ENCODE assay signal across 21 cellular contexts in genomic region chr12:109640961-109641360, GRCh38.
A peak's percentile ranks its signal among the peaks of the same experiment; 100 is the strongest.
DNase-seq lines count a peak whose midpoint lies in the region; ATAC-seq, FAIRE-seq and TF ChIP-seq lines count a peak whose summit lies in the region.
"Had no signal": no experiment of that assay in that cellular context is flagged by ENCODE, and none has a peak within 500 bp of the region (broad histone marks: within the 10 kb centered on the region; RNA-seq: fewer than 3 reads in every experiment).

No MANE protein-coding gene starts in this region.

- CTCF ChIA-PET in HepG2 (lab: Yijun Ruan, JAX; ENCODE audit: low intra/inter-chr PET ratio, low total read pairs), result no interaction called here

- BruUV-seq in HepG2 (replicated peaks; lab: Mats Ljungman, UMichigan), result no TSS peak

- no peak overlapping the region for H3K9ac ChIP-seq in HepG2 (ENCODE audit: insufficient read depth, low read depth, low read length)

- intact Hi-C loops in HepG2 (cut with micrococcal nuclease; ENCODE audit: unreplicated experiment), result no loop called here
- intact Hi-C loops in right lobe of liver (cut with DNase I), result no loop called here

- H3K27ac ChIP-seq in HepG2 (ENCODE audit: extremely low read length, insufficient read depth, low read length) (no peak overlapping the region), right lobe of liver (no peak overlapping the region)

- H2AFZ ChIP-seq in HepG2 (ENCODE audit: low read length), result no peak overlapping the region

- TF ChIP-seq POLR2A in HepG2 (IDR thresholded peaks at IDR 0.05; ENCODE audit: insufficient read depth in 1 of 2, low read depth in 2 of 2, low read length in 2 of 2) (no peak), right lobe of liver (IDR thresholded peaks at IDR 0.05) (no peak)

- 6% methylated on average over 3 of the region's 3 CpGs for WGBS in HepG2 (ENCODE audit: low lambda C conversion rate)
- whole genome bisulfite sequencing in right lobe of liver (ENCODE audit: insufficient coverage, low coverage, low lambda C conversion rate, missing lambda C conversion rate), result 12% methylated on average over 3 of the region's 3 CpGs

- H3K4me3 ChIP-seq in HepG2 (replicated peaks in 1 of 3; ENCODE audit: insufficient read depth in 1 of 3, low read depth in 2 of 3, low read length in 3 of 3), result no peak overlapping the region
- no peak overlapping the region for H3K4me3 ChIP-seq in right lobe of liver
- H3K4me3 ChIP-seq: HAP-1 had no signal

- H3K36me3 ChIP-seq in HepG2 (replicated peaks in 1 of 2; ENCODE audit: control insufficient read depth in 1 of 2, insufficient read depth in 2 of 2, low read length in 2 of 2), result no peaks in the 10 kb centered on the region
- no peaks in the 10 kb centered on the region for H3K36me3 ChIP-seq in right lobe of liver
- H3K36me3 ChIP-seq: BE2C, HAP-1 had no signal

- TF ChIP-seq CTCF in HepG2 (CRISPR knock-in tag; IDR thresholded peaks at IDR 0.05), result no peak
- no peak for TF ChIP-seq CTCF in right lobe of liver (IDR thresholded peaks at IDR 0.05)

- H3K4me2 ChIP-seq in HepG2 (ENCODE audit: low read depth, low read length), result no peak overlapping the region

- in situ Hi-C loops in HepG2 (cut with HindIII; ENCODE audit: extremely low pct_ligation_motif_present, low pct_unique_long_range_greater_than_20kb) (no loop called here), SK-MEL-5 (cut with HindIII; ENCODE audit: low pct_unique_long_range_greater_than_20kb, low sequenced_read_pairs) (no loop called here)

- FAIRE-seq in HepG2 (lab: Jason Lieb, UNC), result no peak
- FAIRE-seq: A204.1, D721Med, G401.6, GM12891, GM18507 had no signal

- H3K79me2 ChIP-seq in HepG2 (ENCODE audit: insufficient read depth, low read length), result no peaks in the 10 kb centered on the region

- no peaks in the 10 kb centered on the region for H4K20me1 ChIP-seq in HepG2 (ENCODE audit: insufficient read depth, low read length)

- H3K27me3 ChIP-seq in HepG2 (ENCODE audit: control insufficient read depth in 1 of 2, insufficient read depth in 2 of 2, low read length in 2 of 2), result peaks cover 2 to 16% of the 10 kb centered on the region in 2 experiments; a peak in 3 of 5 replicates
- H3K27me3 ChIP-seq in right lobe of liver, result no peaks in the 10 kb centered on the region
- H3K27me3 ChIP-seq: BE2C had no signal

- TF ChIP-seq EP300 in HepG2 (IDR thresholded peaks at IDR 0.05; ENCODE audit: low read depth in 2 of 2, low read length in 2 of 2) (no peak), HepG2 (CRISPR knock-in tag; IDR thresholded peaks at IDR 0.05; ENCODE audit: borderline replicate concordance) (no peak)

- DNase-seq in HepG2 (ENCODE audit: low spot score) (no peak), right lobe of liver (no peak), NCI-H2029 (lab: John Stamatoyannopoulos, UW) (peak; percentile 18), SK-MEL-5 (ENCODE audit: low read depth, low spot score) (peak; percentile 17), NCI-H748 treated with DMSO at 0.1 percent for 48 hours (lab: John Stamatoyannopoulos, UW) (no peak)
- DNase-seq: ACHN; BE2C; C1 segment of cervical spinal cord; CD4-positive, CD25-positive, alpha-beta regulatory T cell; CD8-positive, alpha-beta memory T cell; COR-L47; IMR-90; KBM-7 had no signal

- H3K9me3 ChIP-seq in HepG2 (ENCODE audit: low read length), result no peaks in the 10 kb centered on the region
- no peaks in the 10 kb centered on the region for H3K9me3 ChIP-seq in right lobe of liver
- H3K9me3 ChIP-seq: BE2C, HAP-1 had no signal

- POLR2A ChIA-PET in HepG2 (lab: Yijun Ruan, JAX), result no interaction called here

- TF ChIP-seq RAD21 in HepG2 (CRISPR knock-in tag; IDR thresholded peaks at IDR 0.05), result no peak

- ATAC-seq in HepG2 (peak; percentile 38; the same call in 1 of the 3 replicates), right lobe of liver (no peak), HG03095 (IDR thresholded peaks at IDR 0.05; ENCODE audit: unreplicated experiment) (no peak), GM19452 (IDR thresholded peaks at IDR 0.05; ENCODE audit: unreplicated experiment) (no peak)

- H3K4me1 ChIP-seq in HepG2 (ENCODE audit: insufficient read depth, low read length) (peaks cover 9% of the 10 kb centered on the region), right lobe of liver (no peaks in the 10 kb centered on the region)
- H3K4me1 ChIP-seq: HAP-1 had no signal

TF ChIP-seq in HepG2, 621 proteins besides CTCF, POLR2A, EP300 and RAD21 (continues in another document):
- no peak for TF ChIP-seq GABPA (IDR thresholded peaks at IDR 0.05; ENCODE audit: low read depth, low read length)
- TF ChIP-seq GABPA (CRISPR knock-in tag; IDR thresholded peaks at IDR 0.05; ENCODE audit: low read depth), result 0 out of 2 replicates have a peak, but pooled peaks have one; percentile 21
- no peak for TF ChIP-seq RORA (CRISPR knock-in tag; IDR thresholded peaks at IDR 0.05)
- peak; percentile 59 for TF ChIP-seq MAX (IDR thresholded peaks at IDR 0.05)
- no peak for TF ChIP-seq ZNF3 (CRISPR knock-in tag; IDR thresholded peaks at IDR 0.05)
- TF ChIP-seq PPARG (CRISPR knock-in tag; conservative IDR thresholded peaks at IDR 0.05), result no peak
- TF ChIP-seq GATAD2A (CRISPR knock-in tag; IDR thresholded peaks at IDR 0.05), result no peak
- TF ChIP-seq KAT7 (CRISPR knock-in tag; IDR thresholded peaks at IDR 0.05; ENCODE audit: borderline replicate concordance), result no peak
- TF ChIP-seq CERS6 (CRISPR knock-in tag; IDR thresholded peaks at IDR 0.05), result no peak
- no peak for TF ChIP-seq ZNF557 (CRISPR knock-in tag; IDR thresholded peaks at IDR 0.05)
- TF ChIP-seq TIGD3 (CRISPR knock-in tag; IDR thresholded peaks at IDR 0.05; ENCODE audit: borderline replicate concordance), result no peak
- TF ChIP-seq ZFX (CRISPR knock-in tag; IDR thresholded peaks at IDR 0.05; ENCODE audit: low read depth), result peak; percentile 36; the same call in 1 of the 2 replicates
- peak; percentile 42; the same call in 1 of the 2 replicates for TF ChIP-seq ELF3 (CRISPR knock-in tag; IDR thresholded peaks at IDR 0.05)
- 0 out of 2 replicates have a peak, but pooled peaks have one; percentile 11 for TF ChIP-seq GABPB1 (CRISPR knock-in tag; IDR thresholded peaks at IDR 0.05)
- TF ChIP-seq ZNF230 (CRISPR knock-in tag; IDR thresholded peaks at IDR 0.05), result no peak
- no peak for TF ChIP-seq RXRA (CRISPR knock-in tag; IDR thresholded peaks at IDR 0.05)
- no peak for TF ChIP-seq MTERF4 (CRISPR knock-in tag; IDR thresholded peaks at IDR 0.05)
- no peak for TF ChIP-seq MED8 (CRISPR knock-in tag; IDR thresholded peaks at IDR 0.05; ENCODE audit: insufficient replicate concordance)
- no peak for TF ChIP-seq KLF16 (CRISPR knock-in tag; IDR thresholded peaks at IDR 0.05)
- TF ChIP-seq KDM5B (CRISPR knock-in tag; IDR thresholded peaks at IDR 0.05; ENCODE audit: borderline replicate concordance), result 0 out of 2 replicates have a peak, but pooled peaks have one; percentile 23
- TF ChIP-seq ZNF143 (CRISPR knock-in tag; IDR thresholded peaks at IDR 0.05), result 0 out of 2 replicates have a peak, but pooled peaks have one; percentile 30
- TF ChIP-seq ZNF205 (CRISPR knock-in tag; IDR thresholded peaks at IDR 0.05), result no peak
- peak; percentile 52; the same call in 1 of the 2 replicates for TF ChIP-seq ZNF564 (CRISPR knock-in tag; IDR thresholded peaks at IDR 0.05)
- TF ChIP-seq FOXP4 (CRISPR knock-in tag; IDR thresholded peaks at IDR 0.05), result no peak

Comparison
In these comparisons a context has a peak if more than half of its experiments do, and no peak if none do; other contexts are left out.
1. DNase-seq: peak in NCI-H2029 (single experiment) and SK-MEL-5 (single experiment); none in HepG2 (single experiment), right lobe of liver (0 of 3) and NCI-H748 treated with DMSO at 0.1 percent for 48 hours (single experiment).